Comparison of ENCODE assay signal across 8 cellular contexts in the genomic region with DNA sequence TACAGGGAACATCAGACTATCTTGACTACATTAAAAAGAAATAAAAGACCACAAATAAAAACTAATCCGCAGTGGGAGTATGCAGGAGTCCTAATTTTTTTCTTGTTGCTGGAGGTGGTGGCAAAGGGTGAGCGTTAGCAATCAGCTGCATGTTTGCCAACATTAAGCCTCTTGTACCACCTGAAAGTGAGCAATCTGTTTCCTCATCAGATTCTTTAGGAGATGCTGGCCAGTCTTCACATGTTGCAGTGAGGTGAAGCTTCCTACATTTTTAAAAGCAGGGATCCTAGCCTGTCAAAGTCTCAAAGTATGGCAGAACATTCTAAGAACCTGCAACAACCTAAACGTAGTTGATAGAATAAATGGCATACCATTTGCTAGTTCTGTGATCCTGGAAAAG.
"Had no signal": no experiment of that assay in that cellular context is flagged by ENCODE, and none has a peak within 500 bp of the region (broad histone marks: within the 10 kb centered on the region; RNA-seq: fewer than 3 reads in every experiment).

No MANE protein-coding gene starts in this region.

- H3K4me3 ChIP-seq: GM23248 had no signal

- H3K27ac ChIP-seq: GM23248 had no signal

- FAIRE-seq: H1, H54, HTR-8/SVneo had no signal

- H2AFZ ChIP-seq: GM23248 had no signal

- H3K4me3 Mint-ChIP-seq: H9 had no signal

- H3K9ac ChIP-seq: GM23248 had no signal

- DNase-seq: GM23248, H9, HCEC 1CT, IMR-90, KBM-7 had no signal

- H3K27ac Mint-ChIP-seq: H9 had no signal
